Comparison of ENCODE assay signal across 8 cellular contexts in the genomic region with DNA sequence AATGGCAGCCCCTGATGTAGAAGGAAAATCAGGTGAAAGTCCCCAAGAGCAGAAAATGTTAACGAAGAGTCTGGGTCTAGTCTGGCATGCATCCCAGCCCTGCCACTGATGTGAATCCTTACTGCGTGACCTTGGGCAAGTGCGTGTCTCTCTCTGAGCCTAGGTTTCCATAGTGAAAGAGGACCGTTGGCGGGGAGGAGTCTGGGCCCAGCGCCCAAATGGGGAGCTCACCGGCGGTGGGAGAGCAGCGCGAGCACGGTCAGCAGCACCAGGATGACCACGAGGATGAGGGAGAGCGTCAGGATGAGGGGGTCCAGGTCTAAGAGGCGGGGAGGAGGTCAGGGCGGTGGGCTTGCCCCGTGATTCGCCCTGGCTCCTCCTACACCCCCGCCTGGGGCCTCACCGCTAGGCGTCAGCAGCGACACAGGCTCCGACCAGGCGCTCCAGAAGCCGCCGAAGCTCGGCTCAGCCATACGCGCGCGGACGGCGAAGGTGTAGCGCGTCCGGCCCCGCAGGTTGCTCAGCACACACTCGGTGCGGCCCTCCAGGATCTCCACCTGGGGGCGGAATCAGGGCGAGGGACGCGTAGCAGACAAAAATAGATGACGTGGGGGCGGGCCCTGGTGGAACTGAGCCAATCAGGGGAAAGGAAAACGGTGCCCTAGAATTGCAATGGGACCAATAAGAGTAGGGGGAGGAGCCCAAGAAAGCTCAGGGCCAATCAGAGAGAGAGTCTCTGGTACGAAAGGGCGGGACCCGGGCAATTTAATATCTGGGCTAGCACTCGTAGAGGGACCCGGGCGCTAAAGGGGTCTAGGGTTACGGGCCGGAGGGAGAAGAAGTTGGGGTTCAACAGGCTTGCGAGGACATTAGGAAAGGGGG. TPM values are rescaled to one million over a fixed set of nuclear protein-coding genes. Genes with fewer than 3 reads are reported as not detected.
DNase-seq lines count a peak whose midpoint lies in the region; ATAC-seq and TF ChIP-seq lines count a peak whose summit lies in the region.

No MANE protein-coding gene starts in this region.

- no peak for TF ChIP-seq EP300 in gastroesophageal sphincter (IDR thresholded peaks at IDR 0.05)
- no peak for TF ChIP-seq EP300 in suprapubic skin (IDR thresholded peaks at IDR 0.05)

- ATAC-seq in gastroesophageal sphincter = peak; percentile 96

- H3K9ac ChIP-seq in GM23248 (peak overlapping the region; percentile 80), Karpas-422 (ENCODE audit: low read length) (peak overlapping the region; percentile 87)

- peak overlapping the region; percentile 83 for H3K4me3 ChIP-seq in GM23248
- peak overlapping the region; percentile 89 for H3K4me3 ChIP-seq in Karpas-422 (ENCODE audit: low read length)
- peak overlapping the region; percentile 57 for H3K4me3 ChIP-seq in SJCRH30
- peak overlapping the region; percentile 76 for H3K4me3 ChIP-seq in gastroesophageal sphincter
- peak overlapping the region; percentile 73 for H3K4me3 ChIP-seq in suprapubic skin

- in situ Hi-C loops in GM23248 (cut with MboI) = no loop called here

- peaks cover 25% of the 10 kb centered on the region for H3K4me1 ChIP-seq in GM23248 (ENCODE audit: insufficient read depth)
- H3K4me1 ChIP-seq in Karpas-422 (ENCODE audit: low read length) = peaks cover 58% of the 10 kb centered on the region
- H3K4me1 ChIP-seq in SJCRH30 = no peaks in the 10 kb centered on the region
- peaks cover 0 to 87% (median 38%) of the 10 kb centered on the region in 3 donors for H3K4me1 ChIP-seq in gastroesophageal sphincter
- peaks cover 71% of the 10 kb centered on the region for H3K4me1 ChIP-seq in suprapubic skin

- H3K4me2 ChIP-seq in GM23248 (ENCODE audit: unreplicated experiment) (peak overlapping the region; percentile 89), Karpas-422 (ENCODE audit: low read depth, low read length, poor library complexity, severe bottlenecking) (peak overlapping the region; percentile 93)

- H4K20me1 ChIP-seq in GM23248 (ENCODE audit: insufficient read depth) (no peaks in the 10 kb centered on the region), Karpas-422 (ENCODE audit: insufficient read depth, low read depth, low read length) (no peaks in the 10 kb centered on the region)

- H3K79me2 ChIP-seq in GM23248 (ENCODE audit: insufficient read depth) (peaks cover 7% of the 10 kb centered on the region; the same call in 1 of the 2 replicates), Karpas-422 (ENCODE audit: low read length) (peaks cover 38% of the 10 kb centered on the region)

- H3K27ac ChIP-seq in GM23248 (peak overlapping the region; percentile 51), Karpas-422 (ENCODE audit: low read length) (peak overlapping the region; percentile 83), SJCRH30 (no peak overlapping the region), gastroesophageal sphincter (peak overlapping the region; percentile 57 to 89 (median 86)), suprapubic skin (peak overlapping the region; percentile 80)

- TF ChIP-seq CTCF in gastroesophageal sphincter (IDR thresholded peaks at IDR 0.05) (peak; percentile 64 to 83 (median 74)), suprapubic skin (IDR thresholded peaks at IDR 0.05) (peak; percentile 33 to 83)

- H3K9me3 ChIP-seq in GM23248 (ENCODE audit: low read depth) = no peaks in the 10 kb centered on the region
- no peaks in the 10 kb centered on the region for H3K9me3 ChIP-seq in Karpas-422 (ENCODE audit: low read length)
- no peaks in the 10 kb centered on the region for H3K9me3 ChIP-seq in SJCRH30 (replicated peaks)
- no peaks in the 10 kb centered on the region for H3K9me3 ChIP-seq in gastroesophageal sphincter
- no peaks in the 10 kb centered on the region for H3K9me3 ChIP-seq in suprapubic skin

- H2AFZ ChIP-seq in GM23248 (peak overlapping the region; percentile 87), Karpas-422 (ENCODE audit: low read length) (peak overlapping the region; percentile 99)

- no peaks in the 10 kb centered on the region for H3K27me3 ChIP-seq in GM23248 (replicated peaks; ENCODE audit: insufficient read depth)
- H3K27me3 ChIP-seq in Karpas-422 (ENCODE audit: low read length) = no peaks in the 10 kb centered on the region
- no peaks in the 10 kb centered on the region for H3K27me3 ChIP-seq in SJCRH30
- peaks cover 30% of the 10 kb centered on the region for H3K27me3 ChIP-seq in gastroesophageal sphincter
- peaks cover 21% of the 10 kb centered on the region for H3K27me3 ChIP-seq in suprapubic skin

- peak; percentile 100 for DNase-seq in ELF-1 (ENCODE audit: low read depth, low spot score)
- peak; percentile 97 for DNase-seq in GM23248
- DNase-seq in Karpas-422 = peak; percentile 99
- DNase-seq in SJCRH30 = peak; percentile 92 to 96
- DNase-seq in activated naive CD4-positive, alpha-beta T cell treated with Interleukin-2 at 50 U/mL for 16 hours = peak; percentile 97
- DNase-seq in nucleus accumbens (lab: John Stamatoyannopoulos, UW) = peak; percentile 43 to 97 (median 89)
- peak; percentile 97 for DNase-seq in suprapubic skin (ENCODE audit: low spot score in 2 of 2)

- H3K36me3 ChIP-seq in GM23248 (ENCODE audit: low read depth) (no peaks in the 10 kb centered on the region), Karpas-422 (ENCODE audit: insufficient read depth, low read length) (0 out of 2 replicates have a peak, but pooled peaks cover 4% of the 10 kb centered on the region), SJCRH30 (no peaks in the 10 kb centered on the region), gastroesophageal sphincter (peaks cover 0 to 10% of the 10 kb centered on the region in 2 donors), suprapubic skin (no peaks in the 10 kb centered on the region)

- no peaks in the 10 kb centered on the region for H3K9me2 ChIP-seq in GM23248 (ENCODE audit: insufficient read depth)
- no peaks in the 10 kb centered on the region for H3K9me2 ChIP-seq in Karpas-422 (replicated peaks; ENCODE audit: insufficient read depth, low read length)

- peaks cover 24% of the 10 kb centered on the region for H3F3A ChIP-seq in GM23248 (ENCODE audit: insufficient read depth)

- WGBS in GM23248 (ENCODE audit: low coverage in 1 of 2, low lambda C conversion rate in 2 of 2, missing lambda C conversion rate in 2 of 2), 2 experiments = 0 to 1% methylated on average over 50 to 54 of the region's 54 CpGs
- 1% methylated on average over 12 to 20 of the region's 54 CpGs for WGBS in gastroesophageal sphincter (ENCODE audit: low coverage in 1 of 2), 2 donors
- 1% methylated on average over 36 of the region's 54 CpGs for WGBS in suprapubic skin

- TF ChIP-seq POLR2A in gastroesophageal sphincter (IDR thresholded peaks at IDR 0.05) (peak; percentile 62 to 68), suprapubic skin (IDR thresholded peaks at IDR 0.05) (peak in 1 of 2 donors; percentile 45)

RNA-seq across cellular contexts. Expression of a gene that starts 3.2 kb away (rescaled TPM):
- 4.4 and 7.0 TPM in 2 replicates for total RNA-seq in GM23248 (2014; rRNA removed; shearing (Covaris generic))
- polyA plus RNA-seq in GM23248 (2016; fragmentation: Nextera tagmentation; extraction: Ambion mirVana) = 4.3 and 4.7 TPM in 2 replicates
- total RNA-seq in Karpas-422 (2014; rRNA removed; shearing (Covaris generic); ENCODE audit: low replicate concordance) = 8.5 and 16.7 TPM in 2 replicates
- total RNA-seq in SJCRH30 (2014; rRNA removed; shearing (Covaris generic)) = 8.4 and 9.9 TPM in 2 replicates
- total RNA-seq in gastroesophageal sphincter (1 to 10 TPM in 3 of 4 donors, under 1 TPM in 1; 0.62 to 5.1 (median 2.7) TPM), suprapubic skin (1 to 10 TPM; 1.2 to 5.1 (median 2.9) TPM)

RNA-seq across cellular contexts. Expression of a gene that starts 6.4 kb away (rescaled TPM):
- total RNA-seq in GM23248 (2014; rRNA removed; shearing (Covaris generic)) = 0.32 TPM in 1 of 2 replicates, not detected in the other
- polyA plus RNA-seq in GM23248 (2016; fragmentation: Nextera tagmentation; extraction: Ambion mirVana) = 1.3 and 1.4 TPM in 2 replicates
- 7.4 and 12.6 TPM in 2 replicates for total RNA-seq in Karpas-422 (2014; rRNA removed; shearing (Covaris generic); ENCODE audit: low replicate concordance)
- total RNA-seq in SJCRH30 (2014; rRNA removed; shearing (Covaris generic)) = 1.2 and 2.4 TPM in 2 replicates
- total RNA-seq in gastroesophageal sphincter (1 to 10 TPM in 2 of 4 donors, under 1 TPM in 2; 0.62 to 2.6 (median 1.0) TPM), suprapubic skin (1 to 10 TPM; 1.6 to 3.7 (median 2.6) TPM)

RNA-seq across cellular contexts. Expression of a gene that starts 25.7 kb away (rescaled TPM):
- 39.7 and 67.8 TPM in 2 replicates for total RNA-seq in GM23248 (2014; rRNA removed; shearing (Covaris generic))
- 52.0 TPM in 2 replicates for polyA plus RNA-seq in GM23248 (2016; fragmentation: Nextera tagmentation; extraction: Ambion mirVana)
- 0.43 and 0.67 TPM in 2 replicates for total RNA-seq in Karpas-422 (2014; rRNA removed; shearing (Covaris generic); ENCODE audit: low replicate concordance)
- total RNA-seq in SJCRH30 (2014; rRNA removed; shearing (Covaris generic)) = 0.10 and 0.59 TPM in 2 replicates
- total RNA-seq in gastroesophageal sphincter = 10 to 100 TPM; 20.5 to 57.7 (median 44.9) TPM
- total RNA-seq in suprapubic skin = 10 to 100 TPM; 18.9 to 32.1 (median 22.5) TPM

RNA-seq across cellular contexts. Expression of a gene that starts 34.6 kb away (rescaled TPM):
- total RNA-seq in GM23248 (2014; rRNA removed; shearing (Covaris generic)) = 8.5 and 11.6 TPM in 2 replicates
- polyA plus RNA-seq in GM23248 (2016; fragmentation: Nextera tagmentation; extraction: Ambion mirVana) = 11.4 and 16.5 TPM in 2 replicates
- total RNA-seq in Karpas-422 (2014; rRNA removed; shearing (Covaris generic); ENCODE audit: low replicate concordance) = 2.9 and 14.8 TPM in 2 replicates
- not detected in 2 replicates for total RNA-seq in SJCRH30 (2014; rRNA removed; shearing (Covaris generic))
- 10 to 100 TPM in 3 of 4 donors, 1 to 10 TPM in 1; 6.6 to 30.0 (median 19.0) TPM for total RNA-seq in gastroesophageal sphincter
- 10 to 100 TPM in 3 of 4 donors, 1 to 10 TPM in 1; 8.0 to 58.3 (median 14.3) TPM for total RNA-seq in suprapubic skin

RNA-seq across cellular contexts. Expression of a gene that starts 34.8 kb away (rescaled TPM):
- 66.1 and 152 TPM in 2 replicates for total RNA-seq in GM23248 (2014; rRNA removed; shearing (Covaris generic))
- polyA plus RNA-seq in GM23248 (2016; fragmentation: Nextera tagmentation; extraction: Ambion mirVana) = 84.6 and 90.1 TPM in 2 replicates
- total RNA-seq in Karpas-422 (2014; rRNA removed; shearing (Covaris generic); ENCODE audit: low replicate concordance) = 103 and 156 TPM in 2 replicates
- 38.8 and 39.5 TPM in 2 replicates for total RNA-seq in SJCRH30 (2014; rRNA removed; shearing (Covaris generic))
- total RNA-seq in gastroesophageal sphincter (100 to 1,000 TPM; 165 to 262 (median 210) TPM), suprapubic skin (100 to 1,000 TPM; 202 to 245 (median 207) TPM)

Comparison
In these comparisons a context has a peak if more than half of its experiments do, and no peak if none do; other contexts are left out.
1. RNA of a gene that starts 25.7 kb away (total RNA-seq): 20.5 to 57.7 TPM in gastroesophageal sphincter, 39.7 to 67.8 TPM in GM23248 and 18.9 to 32.1 TPM in suprapubic skin; 0.43 to 0.67 TPM in Karpas-422 and 0.10 to 0.59 TPM in SJCRH30; every median in the first group is over 10 times any median in the second.
2. Peak in every context shown above with its lines, with median percentiles within 50 percentile points of each other: DNase-seq and H3K4me3 ChIP-seq.